Comparison of ENCODE assay signal across 1 cellular context in the genomic region with DNA sequence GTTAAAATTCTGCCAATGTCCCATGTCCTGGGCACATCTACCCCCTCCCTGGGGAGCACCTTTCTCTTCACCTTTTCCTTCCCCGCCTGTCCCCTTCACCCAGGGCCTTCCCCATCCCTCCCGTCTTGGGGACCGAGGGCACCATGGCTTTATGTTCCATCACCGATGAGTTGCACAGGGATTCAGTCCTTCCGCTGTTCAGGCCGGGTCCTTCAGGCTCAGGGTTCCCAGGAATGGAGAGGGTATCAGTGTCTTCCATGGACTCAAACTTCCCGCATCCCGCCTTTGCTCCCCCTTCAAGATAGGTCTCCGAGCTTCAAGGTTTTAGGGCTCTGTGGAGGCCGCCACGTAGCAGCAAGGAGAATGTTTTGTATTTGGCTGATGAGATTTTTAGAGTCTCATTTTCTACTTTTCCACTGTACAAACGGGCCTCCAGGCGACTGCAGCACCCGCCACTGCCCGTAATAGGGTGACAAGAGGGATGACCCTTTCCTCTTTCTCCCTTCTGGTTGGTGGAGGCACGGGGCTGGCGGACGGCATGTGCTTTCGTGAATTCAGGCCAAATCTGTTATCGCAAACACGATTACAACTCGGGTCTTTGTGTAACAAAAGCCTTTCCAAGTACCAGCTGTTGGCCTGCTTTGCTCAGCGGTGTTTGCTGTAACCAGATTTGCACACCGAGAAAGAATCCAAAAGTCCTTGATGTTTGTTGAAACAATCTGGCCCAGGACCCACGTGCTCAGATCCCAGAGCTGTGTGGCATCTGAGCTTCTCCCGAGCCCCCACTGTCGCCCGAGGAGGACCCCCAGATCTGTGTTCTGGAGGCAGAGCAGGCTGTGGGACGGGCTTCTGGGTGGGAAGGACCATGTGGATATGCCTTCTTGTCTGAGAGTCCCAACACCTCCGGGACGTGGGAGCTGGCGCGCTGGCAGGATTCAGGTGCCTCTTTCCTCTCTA.
A peak's percentile ranks its signal among the peaks of the same experiment; 100 is the strongest.
TF ChIP-seq lines count a peak whose summit lies in the region.

No MANE protein-coding gene starts in this region.

TF ChIP-seq in HepG2, 621 proteins besides CTCF, POLR2A, EP300 and RAD21 (continued from another document):
- 0 out of 2 replicates have a peak, but pooled peaks have one; percentile 35 for TF ChIP-seq ZNF639 (CRISPR knock-in tag; conservative IDR thresholded peaks at IDR 0.05)
- peak; percentile 89 for TF ChIP-seq ZBTB37 (CRISPR knock-in tag; IDR thresholded peaks at IDR 0.05)
- TF ChIP-seq, protein P1, sequence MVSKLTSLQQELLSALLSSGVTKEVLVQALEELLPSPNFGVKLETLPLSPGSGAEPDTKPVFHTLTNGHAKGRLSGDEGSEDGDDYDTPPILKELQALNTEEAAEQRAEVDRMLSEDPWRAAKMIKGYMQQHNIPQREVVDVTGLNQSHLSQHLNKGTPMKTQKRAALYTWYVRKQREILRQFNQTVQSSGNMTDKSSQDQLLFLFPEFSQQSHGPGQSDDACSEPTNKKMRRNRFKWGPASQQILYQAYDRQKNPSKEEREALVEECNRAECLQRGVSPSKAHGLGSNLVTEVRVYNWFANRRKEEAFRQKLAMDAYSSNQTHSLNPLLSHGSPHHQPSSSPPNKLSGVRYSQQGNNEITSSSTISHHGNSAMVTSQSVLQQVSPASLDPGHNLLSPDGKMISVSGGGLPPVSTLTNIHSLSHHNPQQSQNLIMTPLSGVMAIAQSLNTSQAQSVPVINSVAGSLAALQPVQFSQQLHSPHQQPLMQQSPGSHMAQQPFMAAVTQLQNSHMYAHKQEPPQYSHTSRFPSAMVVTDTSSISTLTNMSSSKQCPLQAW (CRISPR knock-in tag; IDR thresholded peaks at IDR 0.05): peak; percentile 36; the same call in 1 of the 2 replicates
- no peak for TF ChIP-seq ZNF552 (CRISPR knock-in tag; IDR thresholded peaks at IDR 0.05; ENCODE audit: borderline replicate concordance)
- TF ChIP-seq ZNF839 (CRISPR knock-in tag; IDR thresholded peaks at IDR 0.05; ENCODE audit: borderline replicate concordance): no peak
- TF ChIP-seq KDM2A (CRISPR knock-in tag; IDR thresholded peaks at IDR 0.05; ENCODE audit: borderline replicate concordance, low read depth): peak; percentile 54; the same call in 1 of the 2 replicates
- 0 out of 2 replicates have a peak, but pooled peaks have one; percentile 47 for TF ChIP-seq ZNF431 (CRISPR knock-in tag; IDR thresholded peaks at IDR 0.05; ENCODE audit: borderline replicate concordance, low read depth)
- TF ChIP-seq XRCC5 (optimal IDR thresholded peaks at IDR 0.05; ENCODE audit: low read length): peak; percentile 19
- peak; percentile 19; the same call in 1 of the 2 replicates for TF ChIP-seq ZNF709 (CRISPR knock-in tag; IDR thresholded peaks at IDR 0.05)
- peak; percentile 19; the same call in 1 of the 2 replicates for TF ChIP-seq DR1 (CRISPR knock-in tag; IDR thresholded peaks at IDR 0.05)
- TF ChIP-seq FOXK2 (IDR thresholded peaks at IDR 0.05): peak; percentile 36; the same call in 1 of the 2 replicates
- no peak for TF ChIP-seq RBAK (CRISPR knock-in tag; IDR thresholded peaks at IDR 0.05)
- TF ChIP-seq, protein P2, sequence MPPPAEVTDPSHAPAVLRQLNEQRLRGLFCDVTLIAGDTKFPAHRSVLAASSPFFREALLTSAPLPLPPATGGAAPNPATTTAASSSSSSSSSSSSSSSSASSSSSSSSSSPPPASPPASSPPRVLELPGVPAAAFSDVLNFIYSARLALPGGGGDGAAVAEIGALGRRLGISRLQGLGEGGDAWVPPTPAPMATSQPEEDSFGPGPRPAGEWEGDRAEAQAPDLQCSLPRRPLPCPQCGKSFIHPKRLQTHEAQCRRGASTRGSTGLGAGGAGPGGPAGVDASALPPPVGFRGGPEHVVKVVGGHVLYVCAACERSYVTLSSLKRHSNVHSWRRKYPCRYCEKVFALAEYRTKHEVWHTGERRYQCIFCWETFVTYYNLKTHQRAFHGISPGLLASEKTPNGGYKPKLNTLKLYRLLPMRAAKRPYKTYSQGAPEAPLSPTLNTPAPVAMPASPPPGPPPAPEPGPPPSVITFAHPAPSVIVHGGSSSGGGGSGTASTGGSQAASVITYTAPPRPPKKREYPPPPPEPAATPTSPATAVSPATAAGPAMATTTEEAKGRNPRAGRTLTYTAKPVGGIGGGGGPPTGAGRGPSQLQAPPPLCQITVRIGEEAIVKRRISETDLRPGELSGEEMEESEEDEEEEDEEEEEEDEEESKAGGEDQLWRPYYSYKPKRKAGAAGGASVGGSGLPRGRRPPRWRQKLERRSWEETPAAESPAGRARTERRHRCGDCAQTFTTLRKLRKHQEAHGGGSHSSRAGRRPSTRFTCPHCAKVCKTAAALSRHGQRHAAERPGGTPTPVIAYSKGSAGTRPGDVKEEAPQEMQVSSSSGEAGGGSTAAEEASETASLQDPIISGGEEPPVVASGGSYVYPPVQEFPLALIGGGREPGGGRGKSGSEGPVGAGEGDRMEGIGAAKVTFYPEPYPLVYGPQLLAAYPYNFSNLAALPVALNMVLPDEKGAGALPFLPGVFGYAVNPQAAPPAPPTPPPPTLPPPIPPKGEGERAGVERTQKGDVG (CRISPR knock-in tag; IDR thresholded peaks at IDR 0.05; ENCODE audit: borderline replicate concordance): peak; percentile 94
- TF ChIP-seq POLR2AphosphoS2 (IDR thresholded peaks at IDR 0.05; ENCODE audit: low read depth, low read length): no peak
- TF ChIP-seq RFX1 (IDR thresholded peaks at IDR 0.05): no peak
- TF ChIP-seq ATAD3A (CRISPR knock-in tag; IDR thresholded peaks at IDR 0.05): no peak
- TF ChIP-seq GATAD2A (CRISPR knock-in tag; IDR thresholded peaks at IDR 0.05): peak; percentile 89
- peak; percentile 20; the same call in 1 of the 2 replicates for TF ChIP-seq ZNF776 (CRISPR knock-in tag; IDR thresholded peaks at IDR 0.05)
- TF ChIP-seq SIN3A (IDR thresholded peaks at IDR 0.05; ENCODE audit: borderline replicate concordance, low read depth, low read length): peak; percentile 86; the same call in 1 of the 2 replicates
- TF ChIP-seq ZIK1 (CRISPR knock-in tag; IDR thresholded peaks at IDR 0.05; ENCODE audit: borderline replicate concordance, low read depth): no peak
- TF ChIP-seq ZNF101 (CRISPR knock-in tag; IDR thresholded peaks at IDR 0.05; ENCODE audit: borderline replicate concordance, low read depth): no peak
